In the genomic region with DNA sequence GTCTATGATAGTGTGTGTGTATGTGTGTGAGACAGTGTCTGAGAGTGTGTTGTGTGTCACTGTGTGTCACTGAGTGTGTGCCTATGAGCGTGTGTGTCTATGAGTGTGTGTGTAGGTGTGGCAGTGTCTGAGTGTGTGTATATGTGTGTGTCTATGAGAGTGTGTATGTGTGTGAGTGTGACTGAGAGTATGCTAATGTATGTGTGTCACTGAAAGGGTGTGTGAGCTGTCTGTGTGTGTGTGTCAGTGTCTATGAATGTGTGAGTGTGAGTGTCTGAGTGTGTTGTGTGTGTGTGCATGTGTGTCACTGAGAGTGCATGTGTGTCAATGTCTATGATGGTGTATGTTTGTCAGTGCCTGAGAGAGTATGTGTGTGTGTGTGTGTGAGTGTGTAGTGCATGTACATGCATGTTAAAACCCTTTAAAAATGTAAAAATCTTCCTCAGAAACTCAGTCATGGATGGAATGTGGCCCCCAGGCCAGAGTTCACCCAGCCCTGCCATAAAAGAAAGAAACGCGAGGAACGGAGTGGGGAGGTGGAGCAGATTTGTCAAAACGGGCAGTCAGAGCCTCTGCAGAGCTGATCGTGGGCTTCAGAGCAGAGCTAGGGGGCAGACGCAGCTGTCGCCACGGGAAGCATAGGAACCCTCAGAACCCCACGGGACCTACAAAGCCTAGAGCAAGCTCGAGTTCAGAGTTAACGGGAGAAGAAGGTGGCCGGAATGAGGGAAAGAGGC, we compare ENCODE assay signal across 20 cellular contexts.
DNase-seq lines count a peak whose midpoint lies in the region; FAIRE-seq and TF ChIP-seq lines count a peak whose summit lies in the region.
"Had no signal": no experiment of that assay in that cellular context is flagged by ENCODE, and none has a peak within 500 bp of the region (broad histone marks: within the 10 kb centered on the region; RNA-seq: fewer than 3 reads in every experiment).

No MANE protein-coding gene starts in this region.

- no peak overlapping the region for H4K91ac ChIP-seq in trophoblast cell (ENCODE audit: low read depth, low read length)

- peak; percentile 68 to 80 for DNase-seq in Caco-2
- DNase-seq in HuH-7 (ENCODE audit: low spot score) = peak; percentile 75
- no peak for DNase-seq in endodermal cell
- DNase-seq in trophoblast cell = peak; percentile 43 to 57
- DNase-seq in frontal cortex (ENCODE audit: low spot score in 2 of 2) = no peak
- no peak for DNase-seq in NCI-H2029 (lab: John Stamatoyannopoulos, UW)
- DNase-seq in prostate gland (ENCODE audit: low spot score) = no peak
- DNase-seq: CD4-positive, alpha-beta memory T cell; DND-41; H7; HFFc6; Karpas-422; NCI-H1417; NCI-H1694 treated with DMSO at 0.1 percent for 48 hours; NCI-H510A treated with DMSO at 0.1 percent for 48 hours; OCI-M1; T-cell had no signal

- H3K27me3 ChIP-seq in Caco-2 (replicated peaks; ENCODE audit: control insufficient read depth, insufficient read depth, low read length) (no peaks in the 10 kb centered on the region), endodermal cell (ENCODE audit: control insufficient read depth, insufficient read depth, low read length, poor library complexity, severe bottlenecking) (no peaks in the 10 kb centered on the region), trophoblast cell (ENCODE audit: insufficient read depth, low read length) (no peaks in the 10 kb centered on the region), prostate gland (replicated peaks; ENCODE audit: insufficient read depth) (no peaks in the 10 kb centered on the region)
- H3K27me3 ChIP-seq: SJCRH30 had no signal

- no peak overlapping the region for H2BK120ac ChIP-seq in trophoblast cell (ENCODE audit: insufficient read depth, low read length, poor library complexity)

- H3K9ac ChIP-seq in endodermal cell (ENCODE audit: extremely low read depth, low read length, poor library complexity, severe bottlenecking) (no peak overlapping the region), trophoblast cell (ENCODE audit: low read length) (no peak overlapping the region)

- H3K27me3 Mint-ChIP-seq in Caco-2 (ENCODE audit: insufficient read depth, unreplicated experiment) = no peaks in the 10 kb centered on the region
- no peaks in the 10 kb centered on the region for H3K27me3 Mint-ChIP-seq in endodermal cell (ENCODE audit: insufficient read depth)
- H3K27me3 Mint-ChIP-seq: CD4-positive, alpha-beta memory T cell had no signal

- H3K23ac ChIP-seq in trophoblast cell (ENCODE audit: low read length) = peak overlapping the region; percentile 77

- no peak overlapping the region for H3K4me3 ChIP-seq in Caco-2 (ENCODE audit: low read depth, low read length)
- no peak overlapping the region for H3K4me3 ChIP-seq in endodermal cell (ENCODE audit: low read length)
- H3K4me3 ChIP-seq in trophoblast cell (ENCODE audit: low read depth, low read length) = peak overlapping the region; percentile 1
- H3K4me3 ChIP-seq in prostate gland = no peak overlapping the region
- H3K4me3 ChIP-seq: SJCRH30 had no signal

- H3K27ac ChIP-seq in endodermal cell (ENCODE audit: low read depth, low read length) = peak overlapping the region; percentile 57
- H3K27ac ChIP-seq in trophoblast cell (ENCODE audit: low read depth, low read length) = no peak overlapping the region
- H3K27ac ChIP-seq in prostate gland = no peak overlapping the region
- H3K27ac ChIP-seq: SJCRH30 had no signal

- H3K14ac ChIP-seq in trophoblast cell (ENCODE audit: low read length) = no peak overlapping the region

- no peak overlapping the region for H3K4me2 ChIP-seq in trophoblast cell (ENCODE audit: low read length)

- whole genome bisulfite sequencing in endodermal cell (ENCODE audit: insufficient coverage in 1 of 2, insufficient read length in 1 of 2), 2 experiments = 75 to 83% methylated on average over 13 of the region's 13 CpGs
- WGBS in trophoblast cell (ENCODE audit: extremely low coverage, insufficient coverage, insufficient read length) = no CpG with 5 or more reads among the region's 13 CpGs
- 60% methylated on average over 13 of the region's 13 CpGs for WGBS in prostate gland

- peaks cover 11% of the 10 kb centered on the region for H3K36me3 Mint-ChIP-seq in Caco-2 (ENCODE audit: insufficient read depth, unreplicated experiment)
- H3K36me3 Mint-ChIP-seq in endodermal cell (ENCODE audit: low read depth) = no peaks in the 10 kb centered on the region
- H3K36me3 Mint-ChIP-seq: CD4-positive, alpha-beta memory T cell; T-cell had no signal

- H3K27ac Mint-ChIP-seq in Caco-2 (ENCODE audit: unreplicated experiment) (no peak overlapping the region), endodermal cell (no peak overlapping the region)
- H3K27ac Mint-ChIP-seq: CD4-positive, alpha-beta memory T cell; HFFc6; T-cell had no signal

- no peak overlapping the region for H3K4ac ChIP-seq in trophoblast cell (ENCODE audit: low read depth, low read length)

- CTCF ChIA-PET in Caco-2 (lab: Charles Lee) = no interaction called here

- intact Hi-C loops in Caco-2 (cut with micrococcal nuclease; ENCODE audit: unreplicated experiment) (no loop called here), prostate gland (cut with DNase I) (no loop called here)

- no peaks in the 10 kb centered on the region for H3K79me2 ChIP-seq in trophoblast cell (ENCODE audit: control insufficient read depth, insufficient read depth, low read length, poor library complexity)

- POLR2A ChIA-PET in Caco-2 (lab: Charles Lee) = no interaction called here

- no peak for TF ChIP-seq POLR2A in prostate gland (IDR thresholded peaks at IDR 0.05)

- no peak overlapping the region for H4K8ac ChIP-seq in trophoblast cell (ENCODE audit: low read depth, low read length)

- no peak overlapping the region for H4K12ac ChIP-seq in trophoblast cell (ENCODE audit: low read depth, low read length)

- no peak overlapping the region for H2BK5ac ChIP-seq in trophoblast cell (ENCODE audit: low read depth, low read length, poor library complexity)

- H3K4me3 Mint-ChIP-seq in Caco-2 (ENCODE audit: unreplicated experiment) = no peak overlapping the region
- H3K4me3 Mint-ChIP-seq in endodermal cell = no peak overlapping the region
- H3K4me3 Mint-ChIP-seq: CD4-positive, alpha-beta memory T cell; HFFc6; T-cell had no signal

- H2AFZ ChIP-seq in trophoblast cell (ENCODE audit: insufficient read depth, low read length, poor library complexity) = no peak overlapping the region

- no peak overlapping the region for H2BK12ac ChIP-seq in trophoblast cell (ENCODE audit: low read length)

- TF ChIP-seq CTCF in Caco-2 (IDR thresholded peaks at IDR 0.05; ENCODE audit: insufficient read depth in 1 of 2, low read depth in 1 of 2, low read length in 1 of 2, severe bottlenecking in 1 of 2, unreplicated experiment in 1 of 2) = peak in 1 of 2 experiments; percentile 8
- no peak for TF ChIP-seq CTCF in endodermal cell (conservative IDR thresholded peaks at IDR 0.05)
- TF ChIP-seq CTCF in prostate gland (IDR thresholded peaks at IDR 0.05) = no peak

- H3K9me3 Mint-ChIP-seq in Caco-2 (ENCODE audit: unreplicated experiment) (no peaks in the 10 kb centered on the region), endodermal cell (no peaks in the 10 kb centered on the region)
- H3K9me3 Mint-ChIP-seq: T-cell had no signal

- peaks cover 22% of the 10 kb centered on the region for H3K9me3 ChIP-seq in Caco-2
- no peaks in the 10 kb centered on the region for H3K9me3 ChIP-seq in endodermal cell (ENCODE audit: control insufficient read depth, low read length)
- peaks cover 6% of the 10 kb centered on the region for H3K9me3 ChIP-seq in trophoblast cell (ENCODE audit: insufficient read depth, low read depth, low read length)
- H3K9me3 ChIP-seq in prostate gland = no peaks in the 10 kb centered on the region
- H3K9me3 ChIP-seq: SJCRH30 had no signal

- H3K4me1 Mint-ChIP-seq in Caco-2 (ENCODE audit: low read depth, unreplicated experiment) = no peaks in the 10 kb centered on the region
- no peaks in the 10 kb centered on the region for H3K4me1 Mint-ChIP-seq in endodermal cell
- H3K4me1 Mint-ChIP-seq: CD4-positive, alpha-beta memory T cell; T-cell had no signal

- no peak for FAIRE-seq in frontal cortex (lab: Jason Lieb, UNC)
- FAIRE-seq: GM18507, RCC 7860 had no signal

- H3K79me1 ChIP-seq in trophoblast cell (ENCODE audit: low read length) = no peaks in the 10 kb centered on the region

- H3K18ac ChIP-seq in trophoblast cell (ENCODE audit: low read length) = no peak overlapping the region

- H3K4me1 ChIP-seq in Caco-2 (peaks cover 27% of the 10 kb centered on the region), endodermal cell (ENCODE audit: control insufficient read depth, insufficient read depth, low read length) (no peaks in the 10 kb centered on the region), trophoblast cell (ENCODE audit: control insufficient read depth in 1 of 2, insufficient read depth in 2 of 2, low read length in 2 of 2) (peaks cover 7 to 9% of the 10 kb centered on the region in 2 experiments), prostate gland (replicated peaks) (no peaks in the 10 kb centered on the region)
- H3K4me1 ChIP-seq: SJCRH30 had no signal

- H3K36me3 ChIP-seq in Caco-2 (ENCODE audit: control insufficient read depth, insufficient read depth, low read length) (0 out of 2 replicates have a peak, but pooled peaks cover 1% of the 10 kb centered on the region), endodermal cell (ENCODE audit: control insufficient read depth, insufficient read depth, low read length) (no peaks in the 10 kb centered on the region), trophoblast cell (ENCODE audit: control insufficient read depth in 1 of 2, insufficient read depth in 2 of 2, low read length in 2 of 2) (no peaks in the 10 kb centered on the region), prostate gland (no peaks in the 10 kb centered on the region)
- H3K36me3 ChIP-seq: SJCRH30 had no signal

- no peak overlapping the region for H2AK5ac ChIP-seq in trophoblast cell (ENCODE audit: low read length)

- BruUV-seq in Caco-2 (replicated peaks; lab: Mats Ljungman, UMichigan) = no TSS peak

Comparison
In these comparisons a context has a peak if more than half of its experiments do, and no peak if none do; other contexts are left out.
1. DNase-seq: peak in Caco-2 (2 of 2), HuH-7 (single experiment) and trophoblast cell (2 of 2); none in endodermal cell (single experiment), frontal cortex (0 of 2), NCI-H2029 (single experiment) and prostate gland (single experiment).